Comparison of ENCODE assay signal across 1 cellular context in the genomic region with DNA sequence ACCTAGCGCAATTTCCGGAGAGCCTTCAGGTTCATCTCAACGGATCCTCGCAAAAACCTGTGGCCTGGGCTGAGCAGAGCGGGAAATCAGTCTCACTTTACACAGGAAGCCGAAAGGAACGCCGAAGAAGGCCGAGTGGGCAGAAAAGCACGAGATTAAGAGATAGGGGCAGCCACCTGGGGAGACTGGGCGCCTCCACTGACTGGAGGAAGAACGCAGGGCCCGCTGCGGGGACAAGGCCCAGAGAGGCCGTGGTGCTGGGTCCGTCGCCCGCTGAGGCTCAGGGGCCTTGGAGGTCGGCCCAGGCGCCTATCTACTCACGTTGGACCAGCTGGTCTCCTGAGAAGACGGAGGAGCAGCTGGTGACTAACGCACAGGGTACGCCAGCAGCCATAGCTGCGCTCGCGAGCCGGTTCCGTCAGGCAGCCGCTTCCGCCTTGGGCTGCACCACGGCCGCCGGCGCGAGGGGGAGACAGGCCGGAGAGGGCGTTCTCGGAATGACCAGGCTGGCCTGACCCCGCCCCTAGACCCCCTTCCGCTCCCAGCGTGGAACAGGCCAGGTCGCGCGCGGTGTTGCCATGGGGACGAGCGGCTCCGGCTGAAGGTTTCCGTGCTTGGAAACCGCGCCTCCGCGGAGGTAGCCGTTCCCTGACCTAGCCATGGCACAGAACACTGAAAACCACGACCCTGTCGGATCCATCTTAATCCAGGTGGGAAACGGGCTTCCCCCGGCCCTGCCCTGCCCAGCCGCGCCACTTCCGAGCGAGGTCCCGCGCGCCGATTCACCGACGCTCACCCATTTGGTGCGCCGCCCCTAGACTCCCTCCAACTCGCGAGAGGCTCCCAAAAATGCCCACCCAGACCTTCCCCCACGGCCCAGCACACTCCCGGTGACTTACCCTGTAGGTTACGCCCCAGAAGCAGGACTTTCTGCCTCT.
TF ChIP-seq lines count a peak whose summit lies in the region.

A gene with protein sequence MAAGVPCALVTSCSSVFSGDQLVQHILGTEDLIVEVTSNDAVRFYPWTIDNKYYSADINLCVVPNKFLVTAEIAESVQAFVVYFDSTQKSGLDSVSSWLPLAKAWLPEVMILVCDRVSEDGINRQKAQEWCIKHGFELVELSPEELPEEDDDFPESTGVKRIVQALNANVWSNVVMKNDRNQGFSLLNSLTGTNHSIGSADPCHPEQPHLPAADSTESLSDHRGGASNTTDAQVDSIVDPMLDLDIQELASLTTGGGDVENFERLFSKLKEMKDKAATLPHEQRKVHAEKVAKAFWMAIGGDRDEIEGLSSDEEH (minus strand): TSS at position 424 of the 938 bp plus-strand sequence. CDS start 30 bp downstream, at position 394.
Gene IQCH (plus strand): TSS at position 549 of the 938 bp plus-strand sequence. CDS start 111 bp downstream, at position 660.

TF ChIP-seq in SK-N-SH, 30 proteins besides CTCF, POLR2A, EP300 and RAD21 (continued from another document):
- TF ChIP-seq REST (IDR thresholded peaks at IDR 0.05; ENCODE audit: low read depth, low read length) (peak; percentile 46; the same call in 1 of the 2 replicates), EZH2phosphoT487 (IDR thresholded peaks at IDR 0.05; ENCODE audit: borderline replicate concordance, low read depth) (no peak), RFX5 (IDR thresholded peaks at IDR 0.05; ENCODE audit: low read length) (peak; percentile 94), FOSL2 (IDR thresholded peaks at IDR 0.05; ENCODE audit: borderline replicate concordance, low read depth) (peak; percentile 48; the same call in 1 of the 2 replicates), TAF1 (IDR thresholded peaks at IDR 0.05; ENCODE audit: borderline replicate concordance, low read depth, low read length) (peak; percentile 94), GABPA (IDR thresholded peaks at IDR 0.05; ENCODE audit: low read depth) (peak; percentile 79), TCF12 (IDR thresholded peaks at IDR 0.05) (peak; percentile 63; the same call in 1 of the 2 replicates), PBX3 (IDR thresholded peaks at IDR 0.05) (peak; percentile 48; the same call in 1 of the 2 replicates), ELF1 (IDR thresholded peaks at IDR 0.05) (peak; percentile 98), YY1 (IDR thresholded peaks at IDR 0.05; ENCODE audit: low read depth) (peak; percentile 90), GATA2 (CRISPR knock-in tag; IDR thresholded peaks at IDR 0.05) (peak; percentile 69), TEAD4 (IDR thresholded peaks at IDR 0.05; ENCODE audit: borderline replicate concordance, insufficient read depth) (0 out of 2 replicates have a peak, but pooled peaks have one; percentile 31), FOXM1 (IDR thresholded peaks at IDR 0.05; ENCODE audit: low read depth) (0 out of 2 replicates have a peak, but pooled peaks have one; percentile 31), USF1 (IDR thresholded peaks at IDR 0.05; ENCODE audit: borderline replicate concordance, low read depth) (peak; percentile 28; the same call in 1 of the 2 replicates), POLR2AphosphoS5 (IDR thresholded peaks at IDR 0.05; ENCODE audit: low read depth, low read length) (peak; percentile 79), CHD2 (IDR thresholded peaks at IDR 0.05; ENCODE audit: low read length, partially characterized antibody) (peak; percentile 69), SIN3A (IDR thresholded peaks at IDR 0.05; ENCODE audit: borderline replicate concordance, low read depth, low read length) (peak; percentile 73)
- TF ChIP-seq, protein P1, sequence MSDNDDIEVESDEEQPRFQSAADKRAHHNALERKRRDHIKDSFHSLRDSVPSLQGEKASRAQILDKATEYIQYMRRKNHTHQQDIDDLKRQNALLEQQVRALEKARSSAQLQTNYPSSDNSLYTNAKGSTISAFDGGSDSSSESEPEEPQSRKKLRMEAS (IDR thresholded peaks at IDR 0.05; ENCODE audit: low read depth), result peak; percentile 77
- TF ChIP-seq, protein P2, sequence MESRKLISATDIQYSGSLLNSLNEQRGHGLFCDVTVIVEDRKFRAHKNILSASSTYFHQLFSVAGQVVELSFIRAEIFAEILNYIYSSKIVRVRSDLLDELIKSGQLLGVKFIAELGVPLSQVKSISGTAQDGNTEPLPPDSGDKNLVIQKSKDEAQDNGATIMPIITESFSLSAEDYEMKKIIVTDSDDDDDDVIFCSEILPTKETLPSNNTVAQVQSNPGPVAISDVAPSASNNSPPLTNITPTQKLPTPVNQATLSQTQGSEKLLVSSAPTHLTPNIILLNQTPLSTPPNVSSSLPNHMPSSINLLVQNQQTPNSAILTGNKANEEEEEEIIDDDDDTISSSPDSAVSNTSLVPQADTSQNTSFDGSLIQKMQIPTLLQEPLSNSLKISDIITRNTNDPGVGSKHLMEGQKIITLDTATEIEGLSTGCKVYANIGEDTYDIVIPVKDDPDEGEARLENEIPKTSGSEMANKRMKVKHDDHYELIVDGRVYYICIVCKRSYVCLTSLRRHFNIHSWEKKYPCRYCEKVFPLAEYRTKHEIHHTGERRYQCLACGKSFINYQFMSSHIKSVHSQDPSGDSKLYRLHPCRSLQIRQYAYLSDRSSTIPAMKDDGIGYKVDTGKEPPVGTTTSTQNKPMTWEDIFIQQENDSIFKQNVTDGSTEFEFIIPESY (IDR thresholded peaks at IDR 0.05; ENCODE audit: borderline replicate concordance, low read depth), result peak; percentile 43; the same call in 1 of the 2 replicates
